8 cellular contexts compared by ENCODE assay signal in genomic region chr11:65540290-65541092, GRCh38. TPM values are rescaled to one million over a fixed set of nuclear protein-coding genes. Genes with fewer than 3 reads are reported as not detected.
A peak's percentile ranks its signal among the peaks of the same experiment; 100 is the strongest.
DNase-seq lines count a peak whose midpoint lies in the region; ATAC-seq, FAIRE-seq and TF ChIP-seq lines count a peak whose summit lies in the region.

No MANE protein-coding gene starts in this region.

- TF ChIP-seq CTCF in nephron (IDR thresholded peaks at IDR 0.05; ENCODE audit: unreplicated experiment in 3 of 3), result peak; percentile 63 to 82 (median 73)

- H3K27ac Mint-ChIP-seq in activated T-helper 17 cell treated with anti-CD3 and anti-CD28 coated beads, Interleukin-2, amount 50 U/mL, for 72 hours, result no peak overlapping the region
- H3K27ac Mint-ChIP-seq in nephron, result peak overlapping the region; percentile 51 to 70 (median 69)
- H3K27ac Mint-ChIP-seq in stimulated activated naive CD8-positive, alpha-beta T cell treated with anti-CD3 and anti-CD28 coated beads, Interleukin-15, Interleukin-2, amounts not matched to agents 100 ng/mL and 50 ng/mL, for 24 hours, result peak overlapping the region; percentile 79

- H3K4me3 Mint-ChIP-seq in activated T-helper 17 cell treated with anti-CD3 and anti-CD28 coated beads, Interleukin-2, amount 50 U/mL, for 72 hours, result peak overlapping the region; percentile 79
- H3K4me3 Mint-ChIP-seq in nephron, result peak overlapping the region; percentile 74 to 83 (median 78)
- H3K4me3 Mint-ChIP-seq in stimulated activated naive CD8-positive, alpha-beta T cell treated with anti-CD3 and anti-CD28 coated beads, Interleukin-15, Interleukin-2, amounts not matched to agents 100 ng/mL and 50 ng/mL, for 24 hours, result peak overlapping the region; percentile 81

- peaks cover 75% of the 10 kb centered on the region for H3K36me3 Mint-ChIP-seq in activated T-helper 17 cell treated with anti-CD3 and anti-CD28 coated beads, Interleukin-2, amount 50 U/mL, for 72 hours (ENCODE audit: low read depth)
- H3K36me3 Mint-ChIP-seq in nephron (ENCODE audit: low read depth), result peaks cover 34% of the 10 kb centered on the region
- peaks cover 10% of the 10 kb centered on the region for H3K36me3 Mint-ChIP-seq in stimulated activated naive CD8-positive, alpha-beta T cell treated with anti-CD3 and anti-CD28 coated beads, Interleukin-15, Interleukin-2, amounts not matched to agents 100 ng/mL and 50 ng/mL, for 24 hours (ENCODE audit: low read depth)

- H3K9me3 Mint-ChIP-seq in activated T-helper 17 cell treated with anti-CD3 and anti-CD28 coated beads, Interleukin-2, amount 50 U/mL, for 72 hours, result no peaks in the 10 kb centered on the region
- no peaks in the 10 kb centered on the region for H3K9me3 Mint-ChIP-seq in nephron
- H3K9me3 Mint-ChIP-seq in stimulated activated naive CD8-positive, alpha-beta T cell treated with anti-CD3 and anti-CD28 coated beads, Interleukin-15, Interleukin-2, amounts not matched to agents 100 ng/mL and 50 ng/mL, for 24 hours, result no peaks in the 10 kb centered on the region

- H3K4me1 Mint-ChIP-seq in activated T-helper 17 cell treated with anti-CD3 and anti-CD28 coated beads, Interleukin-2, amount 50 U/mL, for 72 hours, result peaks cover 21% of the 10 kb centered on the region
- peaks cover 16% of the 10 kb centered on the region for H3K4me1 Mint-ChIP-seq in nephron
- peaks cover 22% of the 10 kb centered on the region for H3K4me1 Mint-ChIP-seq in stimulated activated naive CD8-positive, alpha-beta T cell treated with anti-CD3 and anti-CD28 coated beads, Interleukin-15, Interleukin-2, amounts not matched to agents 100 ng/mL and 50 ng/mL, for 24 hours (ENCODE audit: low read depth)

- peak; percentile 84 for DNase-seq in Caki2 (ENCODE audit: low read depth)
- DNase-seq in HPDE6-E6E7 (ENCODE audit: extremely low spot score), result peak; percentile 88
- DNase-seq in RCC 7860 (ENCODE audit: low spot score), result peak; percentile 74
- DNase-seq in fibroblast of peridontal ligament (ENCODE audit: extremely low read depth), result peak; percentile 82

- in situ Hi-C loops in Caki2 (cut with HindIII; ENCODE audit: low pct_unique_long_range_greater_than_20kb, low sequenced_read_pairs), result no loop called here

- ATAC-seq in GM19467 (IDR thresholded peaks at IDR 0.05; ENCODE audit: unreplicated experiment), result peak; percentile 57
- ATAC-seq in activated T-helper 17 cell treated with anti-CD3 and anti-CD28 coated beads, Interleukin-2, amount 50 U/mL, for 72 hours (replicated peaks), result peak; percentile 89

- no peak for FAIRE-seq in RCC 7860 (lab: Jason Lieb, UNC)

- H3K27me3 Mint-ChIP-seq in activated T-helper 17 cell treated with anti-CD3 and anti-CD28 coated beads, Interleukin-2, amount 50 U/mL, for 72 hours, result no peaks in the 10 kb centered on the region
- H3K27me3 Mint-ChIP-seq in nephron (ENCODE audit: low read depth), result peaks cover 26% of the 10 kb centered on the region
- no peaks in the 10 kb centered on the region for H3K27me3 Mint-ChIP-seq in stimulated activated naive CD8-positive, alpha-beta T cell treated with anti-CD3 and anti-CD28 coated beads, Interleukin-15, Interleukin-2, amounts not matched to agents 100 ng/mL and 50 ng/mL, for 24 hours

RNA-seq across cellular contexts. Expression of gene SCYL1, which starts 15.6 kb away (rescaled TPM):
- 42.2 and 58.0 TPM in 2 replicates for total RNA-seq in Caki2 (2014; rRNA removed; shearing (Covaris generic); ENCODE audit: low replicate concordance)
- total RNA-seq in activated T-helper 17 cell treated with anti-CD3 and anti-CD28 coated beads, Interleukin-2, amount 50 U/mL, for 72 hours, result 10 to 100 TPM; 80.4 to 86.8 TPM

RNA-seq across cellular contexts. Expression of gene LTBP3, which starts 17.7 kb away (rescaled TPM):
- total RNA-seq in Caki2 (2014; rRNA removed; shearing (Covaris generic); ENCODE audit: low replicate concordance), result 74.6 and 77.7 TPM in 2 replicates
- total RNA-seq in activated T-helper 17 cell treated with anti-CD3 and anti-CD28 coated beads, Interleukin-2, amount 50 U/mL, for 72 hours, result 100 to 1,000 TPM in 1 of 2 donors, 10 to 100 TPM in 1; 54.3 to 124 TPM

RNA-seq across cellular contexts. Expression of gene ZNRD2, which starts 29.8 kb away (rescaled TPM):
- total RNA-seq in Caki2 (2014; rRNA removed; shearing (Covaris generic); ENCODE audit: low replicate concordance), result 90.4 and 96.5 TPM in 2 replicates
- total RNA-seq in activated T-helper 17 cell treated with anti-CD3 and anti-CD28 coated beads, Interleukin-2, amount 50 U/mL, for 72 hours, result 10 to 100 TPM; 30.3 to 49.4 TPM

RNA-seq across cellular contexts. Expression of gene FAM89B, which starts 31.8 kb away (rescaled TPM):
- total RNA-seq in Caki2 (2014; rRNA removed; shearing (Covaris generic); ENCODE audit: low replicate concordance), result 18.4 and 53.5 TPM in 2 replicates
- 10 to 100 TPM; 39.0 to 42.2 TPM for total RNA-seq in activated T-helper 17 cell treated with anti-CD3 and anti-CD28 coated beads, Interleukin-2, amount 50 U/mL, for 72 hours

RNA-seq across cellular contexts. Expression of gene EHBP1L1, which starts 35.4 kb away (rescaled TPM):
- total RNA-seq in Caki2 (2014; rRNA removed; shearing (Covaris generic); ENCODE audit: low replicate concordance), result 35.3 and 39.2 TPM in 2 replicates
- 100 to 1,000 TPM; 126 to 167 TPM for total RNA-seq in activated T-helper 17 cell treated with anti-CD3 and anti-CD28 coated beads, Interleukin-2, amount 50 U/mL, for 72 hours

Comparison
In these comparisons a context has a peak if more than half of its experiments do, and no peak if none do; other contexts are left out.
1. Peak in every context shown above with its lines: DNase-seq and ATAC-seq.